In genomic region chr18:71027531-71027930, GRCh38 we compare ENCODE assay signal across 27 cellular contexts.
"Had no signal": no experiment of that assay in that cellular context is flagged by ENCODE, and none has a peak within 500 bp of the region (broad histone marks: within the 10 kb centered on the region; RNA-seq: fewer than 3 reads in every experiment).

No MANE protein-coding gene starts in this region.

- H3K4me2 ChIP-seq: smooth muscle cell had no signal

- H3K27ac ChIP-seq: coronary artery, esophagus muscularis mucosa, heart right ventricle, lower lobe of right lung, ovary, stomach, thyroid gland had no signal

- H3K27ac Mint-ChIP-seq: natural killer cell, type B pancreatic cell had no signal

- H3K4me1 Mint-ChIP-seq: natural killer cell had no signal

- H3K36me3 Mint-ChIP-seq: natural killer cell, type B pancreatic cell had no signal

- DNase-seq: dermis blood vessel endothelial cell; effector memory CD4-positive, alpha-beta T cell; foreskin melanocyte; glutamatergic neuron; heart right ventricle; hippocampal formation; kidney glomerular epithelial cell; left ventricle myocardium superior; lower lobe of right lung; natural killer cell; occipital lobe; ovary; retina; stimulated activated CD4-positive, alpha-beta T cell treated with anti-CD3 and anti-CD28 coated beads, Interleukin-12 subunit alpha, Interleukin-12 subunit beta, amount 100 ng/mL, for 4 hours; stimulated activated CD4-positive, alpha-beta T cell treated with anti-CD3 and anti-CD28 coated beads, Interleukin-1b, Interleukin-23, amount 100 ng/mL, for 48 hours; stimulated activated CD4-positive, alpha-beta T cell treated with anti-CD3 and anti-CD28 coated beads, Interleukin-4, amount 100 ng/mL, for 1 hour; stimulated activated CD8-positive, alpha-beta memory T cell treated with anti-CD3 and anti-CD28 coated beads, Interleukin-4, amount 100 ng/mL, for 48 hours; stimulated activated naive CD4-positive, alpha-beta T cell treated with Interleukin-2 at 50 U/mL for 16 hours; stomach; thyroid gland had no signal

- H3K4me3 Mint-ChIP-seq: natural killer cell, type B pancreatic cell had no signal

- H3K9me3 ChIP-seq: lower lobe of right lung, ovary, thyroid gland had no signal

- H3K4me3 ChIP-seq: coronary artery, esophagus muscularis mucosa, heart right ventricle, lower lobe of right lung, ovary, smooth muscle cell, stomach, thyroid gland had no signal

- H3K4me1 ChIP-seq: esophagus muscularis mucosa, heart right ventricle, lower lobe of right lung, stomach, thyroid gland had no signal

- H3K9me3 Mint-ChIP-seq: type B pancreatic cell had no signal

- FAIRE-seq: endothelial cell of umbilical vein, islet of Langerhans had no signal

- H3K36me3 ChIP-seq: esophagus muscularis mucosa, heart right ventricle, lower lobe of right lung, ovary, stomach, thyroid gland had no signal

- H3K27me3 ChIP-seq: esophagus muscularis mucosa, heart right ventricle, ovary, stomach, thyroid gland had no signal

- H3K27me3 Mint-ChIP-seq: type B pancreatic cell had no signal

- ATAC-seq: heart right ventricle, left ventricle myocardium superior, lower lobe of right lung, natural killer cell, sciatic nerve had no signal
